Comparison of ENCODE assay signal across 20 cellular contexts in genomic region chr7:141408440-141408839, GRCh38.
DNase-seq lines count a peak whose midpoint lies in the region; ATAC-seq, FAIRE-seq and TF ChIP-seq lines count a peak whose summit lies in the region.
"Had no signal": no experiment of that assay in that cellular context is flagged by ENCODE, and none has a peak within 500 bp of the region (broad histone marks: within the 10 kb centered on the region; RNA-seq: fewer than 3 reads in every experiment).

No MANE protein-coding gene starts in this region.

- FAIRE-seq in H54 (lab: Jason Lieb, UNC): no peak
- FAIRE-seq: A549, GM12891, GM19239 had no signal

- TF ChIP-seq POLR2A in H54 (IDR thresholded peaks at IDR 0.05; ENCODE audit: low read depth, low read length): no peak

- H3K27me3 Mint-ChIP-seq in GM23338 (ENCODE audit: insufficient read depth, low read depth, poor library complexity): peaks cover 7% of the 10 kb centered on the region
- H3K27me3 Mint-ChIP-seq in WTC11 (ENCODE audit: low read depth): no peaks in the 10 kb centered on the region
- peaks cover 3% of the 10 kb centered on the region for H3K27me3 Mint-ChIP-seq in neural progenitor cell (ENCODE audit: insufficient read depth, low read depth)

- no peaks in the 10 kb centered on the region for H3K36me3 ChIP-seq in GM23338 (ENCODE audit: insufficient read depth)
- no peaks in the 10 kb centered on the region for H3K36me3 ChIP-seq in neural progenitor cell
- H3K36me3 ChIP-seq: BLaER1, HAP-1 had no signal

- H3K4me2 ChIP-seq in GM23338 (no peak overlapping the region), neural progenitor cell (no peak overlapping the region)
- H3K4me2 ChIP-seq: A549, BLaER1 had no signal

- POLR2A ChIA-PET in WTC11 (lab: Charles Lee): no interaction called here

- no peaks in the 10 kb centered on the region for H3K9me3 ChIP-seq in neural progenitor cell (ENCODE audit: low read depth)
- H3K9me3 ChIP-seq: A549, BLaER1, HAP-1 had no signal

- H3K27ac Mint-ChIP-seq in GM23338 (peak overlapping the region; percentile 2; the same call in 1 of the 2 replicates), WTC11 (peak overlapping the region; percentile 25), neural progenitor cell (no peak overlapping the region)

- H3K36me3 Mint-ChIP-seq in GM23338 (ENCODE audit: low read depth): no peaks in the 10 kb centered on the region
- 0 out of 2 replicates have a peak, but pooled peaks cover 2% of the 10 kb centered on the region for H3K36me3 Mint-ChIP-seq in WTC11
- no peaks in the 10 kb centered on the region for H3K36me3 Mint-ChIP-seq in neural progenitor cell
- H3K36me3 Mint-ChIP-seq: CD14-positive monocyte; CD4-positive, alpha-beta memory T cell had no signal

- H3K27me3 ChIP-seq in GM23338 (ENCODE audit: insufficient read depth) (no peaks in the 10 kb centered on the region), neural progenitor cell (no peaks in the 10 kb centered on the region)
- H3K27me3 ChIP-seq: BLaER1 had no signal

- no peak overlapping the region for H3K9ac ChIP-seq in neural progenitor cell
- H3K9ac ChIP-seq: BLaER1, GM23248 had no signal

- no peaks in the 10 kb centered on the region for H3K9me2 ChIP-seq in GM23338 (ENCODE audit: insufficient read depth)

- TF ChIP-seq CTCF in GM23338 (conservative IDR thresholded peaks at IDR 0.05; ENCODE audit: low read depth in 2 of 2) (no peak), WTC11 (IDR thresholded peaks at IDR 0.05) (no peak), neural progenitor cell (IDR thresholded peaks at IDR 0.05) (no peak)

- H3K9me3 Mint-ChIP-seq in GM23338 (no peaks in the 10 kb centered on the region), WTC11 (no peaks in the 10 kb centered on the region; the same call in 1 of the 2 replicates), neural progenitor cell (peaks cover 1% of the 10 kb centered on the region)
- H3K9me3 Mint-ChIP-seq: CD4-positive, alpha-beta memory T cell had no signal

- H3K79me2 ChIP-seq in GM23338 (replicated peaks; ENCODE audit: insufficient read depth): no peaks in the 10 kb centered on the region
- H3K79me2 ChIP-seq in neural progenitor cell (ENCODE audit: low read depth): no peaks in the 10 kb centered on the region

- H3K4me1 ChIP-seq in GM23338 (ENCODE audit: insufficient read depth): peaks cover 31% of the 10 kb centered on the region
- peaks cover 41% of the 10 kb centered on the region for H3K4me1 ChIP-seq in neural progenitor cell
- H3K4me1 ChIP-seq: A549, BLaER1, HAP-1 had no signal

- H3K27ac ChIP-seq in GM23338 (ENCODE audit: low read depth) (0 out of 2 replicates have a peak overlapping the region, but pooled peaks have one; percentile 23), cingulate gyrus (ENCODE audit: low read depth, low read length) (peak overlapping the region; percentile 13), neural progenitor cell (no peak overlapping the region)
- H3K27ac ChIP-seq: 22Rv1, A549, BLaER1, GM23248, HL-60 had no signal

- DNase-seq in GM23338 (ENCODE audit: low spot score) (no peak), WTC11 (ENCODE audit: low spot score) (no peak), neural progenitor cell (ENCODE audit: low spot score) (peak; percentile 26), DMS79 treated with DMSO at 0.1 percent for 48 hours (lab: John Stamatoyannopoulos, UW) (no peak), H54 (ENCODE audit: insufficient read length, low spot score) (no peak)
- DNase-seq: CD4-positive, alpha-beta memory T cell; DMS153; DND-41; EL; GM23248 had no signal

- H2AFZ ChIP-seq in GM23338: no peak overlapping the region
- no peak overlapping the region for H2AFZ ChIP-seq in neural progenitor cell (replicated peaks)
- H2AFZ ChIP-seq: GM23248 had no signal

- H3K4me3 Mint-ChIP-seq in GM23338 (no peak overlapping the region), WTC11 (no peak overlapping the region), neural progenitor cell (no peak overlapping the region)
- H3K4me3 Mint-ChIP-seq: CD4-positive, alpha-beta memory T cell had no signal

- ATAC-seq in GM23338: no peak
- no peak for ATAC-seq in WTC11
- ATAC-seq in HG03439 (IDR thresholded peaks at IDR 0.05; ENCODE audit: unreplicated experiment): no peak
- ATAC-seq: A549 had no signal

- peaks cover 18% of the 10 kb centered on the region for H3F3A ChIP-seq in GM23338 (replicated peaks; ENCODE audit: low read depth)
- H3F3A ChIP-seq in neural progenitor cell (ENCODE audit: low read depth): peaks cover 35% of the 10 kb centered on the region

- CTCF ChIA-PET in WTC11 (lab: Charles Lee): interaction anchor here (1.1 to 1.6 kb wide), 2 partner anchors 241 to 246 kb away, joined by 3 read pairs; no protein-coding TSS in a partner anchor

- H3K4me3 ChIP-seq in GM23338 (no peak overlapping the region), neural progenitor cell (no peak overlapping the region)
- H3K4me3 ChIP-seq: A549, BLaER1, GM23248, HAP-1 had no signal

- H4K20me1 ChIP-seq in GM23338 (replicated peaks; ENCODE audit: insufficient read depth) (0 out of 2 replicates have a peak, but pooled peaks cover 3% of the 10 kb centered on the region), neural progenitor cell (ENCODE audit: low read depth) (peaks cover 25% of the 10 kb centered on the region)
- H4K20me1 ChIP-seq: BLaER1 had no signal

- H3K4me1 Mint-ChIP-seq in GM23338: peaks cover 46% of the 10 kb centered on the region
- H3K4me1 Mint-ChIP-seq in WTC11: peaks cover 65% of the 10 kb centered on the region
- peaks cover 27% of the 10 kb centered on the region for H3K4me1 Mint-ChIP-seq in neural progenitor cell
- H3K4me1 Mint-ChIP-seq: CD14-positive monocyte; CD4-positive, alpha-beta memory T cell had no signal

TF ChIP-seq in GM23338, 12 proteins besides CTCF, POLR2A, EP300 and RAD21:
- TF ChIP-seq POLR2AphosphoS5 (IDR thresholded peaks at IDR 0.05; ENCODE audit: low read depth) (no peak), ZNF114 (CRISPR knock-in tag; IDR thresholded peaks at IDR 0.05) (no peak), NANOG (IDR thresholded peaks at IDR 0.05; ENCODE audit: borderline replicate concordance) (no peak), EZH2phosphoT487 (IDR thresholded peaks at IDR 0.05; ENCODE audit: unreplicated experiment) (no peak), CREB1 (CRISPR knock-in tag; IDR thresholded peaks at IDR 0.05; ENCODE audit: low read depth) (no peak)

TF ChIP-seq in WTC11, 78 proteins besides CTCF, POLR2A, EP300 and RAD21 (continues in another document):
- no peak for TF ChIP-seq KAT7 (CRISPR knock-in tag; IDR thresholded peaks at IDR 0.05; ENCODE audit: borderline replicate concordance)
- TF ChIP-seq ZNF317 (CRISPR knock-in tag; IDR thresholded peaks at IDR 0.05; ENCODE audit: borderline replicate concordance, low read depth): no peak
- no peak for TF ChIP-seq FOXP1 (CRISPR knock-in tag; IDR thresholded peaks at IDR 0.05; ENCODE audit: borderline replicate concordance)
- TF ChIP-seq RELA (CRISPR knock-in tag; IDR thresholded peaks at IDR 0.05; ENCODE audit: borderline replicate concordance): no peak
- TF ChIP-seq MAX (CRISPR knock-in tag; IDR thresholded peaks at IDR 0.05): no peak
- no peak for TF ChIP-seq NFYB (CRISPR knock-in tag; conservative IDR thresholded peaks at IDR 0.05; ENCODE audit: low read depth)
- TF ChIP-seq ATF1 (CRISPR knock-in tag; IDR thresholded peaks at IDR 0.05): no peak
- TF ChIP-seq ZNF219 (CRISPR knock-in tag; IDR thresholded peaks at IDR 0.05; ENCODE audit: borderline replicate concordance): no peak
- TF ChIP-seq GRHL2 (CRISPR knock-in tag; IDR thresholded peaks at IDR 0.05; ENCODE audit: insufficient replicate concordance, severe bottlenecking): no peak
- TF ChIP-seq ZNF232 (CRISPR knock-in tag; IDR thresholded peaks at IDR 0.05): no peak
- TF ChIP-seq ZNF425 (CRISPR knock-in tag; conservative IDR thresholded peaks at IDR 0.05): no peak
- TF ChIP-seq ELF4 (CRISPR knock-in tag; IDR thresholded peaks at IDR 0.05; ENCODE audit: low read depth): no peak
- TF ChIP-seq IRF2 (CRISPR knock-in tag; IDR thresholded peaks at IDR 0.05; ENCODE audit: borderline replicate concordance, low read depth): no peak
- no peak for TF ChIP-seq FOXK1 (CRISPR knock-in tag; IDR thresholded peaks at IDR 0.05)
- TF ChIP-seq E2F5 (CRISPR knock-in tag; IDR thresholded peaks at IDR 0.05): no peak
- no peak for TF ChIP-seq ZNF263 (CRISPR knock-in tag; IDR thresholded peaks at IDR 0.05; ENCODE audit: low read depth)
- no peak for TF ChIP-seq SOX15 (CRISPR knock-in tag; IDR thresholded peaks at IDR 0.05)
